Comparison of ENCODE assay signal across 23 cellular contexts in genomic region chr12:96901175-96901574, GRCh38. TPM values are rescaled to one million over a fixed set of nuclear protein-coding genes. Genes with fewer than 3 reads are reported as not detected.
DNase-seq lines count a peak whose midpoint lies in the region; ATAC-seq, FAIRE-seq and TF ChIP-seq lines count a peak whose summit lies in the region.
"Had no signal": no experiment of that assay in that cellular context is flagged by ENCODE, and none has a peak within 500 bp of the region (broad histone marks: within the 10 kb centered on the region; RNA-seq: fewer than 3 reads in every experiment).

No MANE protein-coding gene starts in this region.

- no peaks in the 10 kb centered on the region for H3K36me3 ChIP-seq in GM23338 (ENCODE audit: insufficient read depth)
- no peaks in the 10 kb centered on the region for H3K36me3 ChIP-seq in K562 (ENCODE audit: control insufficient read depth, insufficient read depth, low read length)
- H3K36me3 ChIP-seq: BLaER1 treated with 17β-estradiol and CSF1 and Interleukin-3, amounts not matched to agents 10 nM and 100 nM had no signal

- peaks cover 2% of the 10 kb centered on the region; the same call in 1 of the 3 replicates for H3K9me3 Mint-ChIP-seq in GM23338
- H3K9me3 Mint-ChIP-seq in activated T-cell treated with anti-CD3 and anti-CD28 coated beads, Interleukin-2, amount 50 U/mL, for 4 hours = no peaks in the 10 kb centered on the region
- H3K9me3 Mint-ChIP-seq: CD14-positive monocyte; CD4-positive, alpha-beta T cell; CD8-positive, alpha-beta memory T cell; HFFc6 had no signal

- POLR2A ChIA-PET in A549 (lab: Yijun Ruan, JAX) (no interaction called here), K562 (lab: Yijun Ruan, JAX) (no interaction called here)

- H3K27ac ChIP-seq in A549 (no peak overlapping the region), GM23338 (ENCODE audit: low read depth) (no peak overlapping the region), K562 (ENCODE audit: extremely low read depth, low read depth, low read length) (no peak overlapping the region)
- H3K27ac ChIP-seq: BLaER1 treated with 17β-estradiol and CSF1 and Interleukin-3, amounts not matched to agents 10 nM and 100 nM had no signal

- no TSS peak for BruUV-seq in K562 (replicated peaks; lab: Mats Ljungman, UMichigan)

- H3K4me1 Mint-ChIP-seq in GM23338 = no peaks in the 10 kb centered on the region
- H3K4me1 Mint-ChIP-seq in activated T-cell treated with anti-CD3 and anti-CD28 coated beads, Interleukin-2, amount 50 U/mL, for 4 hours (ENCODE audit: low read depth) = peaks cover 3% of the 10 kb centered on the region

- H3K9ac ChIP-seq in K562 (ENCODE audit: insufficient read depth in 1 of 2, low read depth in 2 of 2, low read length in 2 of 2) = no peak overlapping the region
- H3K9ac ChIP-seq: BLaER1 treated with 17β-estradiol and CSF1 and Interleukin-3, amounts not matched to agents 10 nM and 100 nM had no signal

- TF ChIP-seq CTCF in A549 (IDR thresholded peaks at IDR 0.05) = no peak
- TF ChIP-seq CTCF in GM23338 (conservative IDR thresholded peaks at IDR 0.05; ENCODE audit: low read depth in 2 of 2) = no peak
- TF ChIP-seq CTCF in K562 (IDR thresholded peaks at IDR 0.05 in 2 of 3, conservative IDR thresholded peaks at IDR 0.05 in 1 of 3; ENCODE audit: insufficient read depth in 2 of 3, low read depth in 1 of 3, low read length in 3 of 3) = no peak

- no peaks in the 10 kb centered on the region for H3K27me3 ChIP-seq in GM23338 (ENCODE audit: insufficient read depth)
- peaks cover 3 to 13% of the 10 kb centered on the region in 2 experiments; a peak in 3 of 5 replicates for H3K27me3 ChIP-seq in K562 (ENCODE audit: control insufficient read depth in 2 of 2, insufficient read depth in 2 of 2, low read length in 2 of 2)
- H3K27me3 ChIP-seq: BLaER1 treated with 17β-estradiol and CSF1 and Interleukin-3, amounts not matched to agents 10 nM and 100 nM had no signal

- no peaks in the 10 kb centered on the region for H3F3A ChIP-seq in GM23338 (replicated peaks; ENCODE audit: low read depth)

- intact Hi-C loops in K562 (cut with micrococcal nuclease) = loop anchor here (10.0 kb wide), 1 partner anchor 1604 kb away; no protein-coding TSS in a partner anchor

- H2AFZ ChIP-seq in GM23338 = no peak overlapping the region
- H2AFZ ChIP-seq in K562 (ENCODE audit: low read depth, low read length) = no peak overlapping the region

- no peaks in the 10 kb centered on the region for H3K36me3 Mint-ChIP-seq in GM23338 (ENCODE audit: low read depth)
- H3K36me3 Mint-ChIP-seq in activated T-cell treated with anti-CD3 and anti-CD28 coated beads, Interleukin-2, amount 50 U/mL, for 4 hours (ENCODE audit: insufficient read depth) = no peaks in the 10 kb centered on the region
- H3K36me3 Mint-ChIP-seq: CD14-positive monocyte; CD8-positive, alpha-beta memory T cell had no signal

- H4K20me1 ChIP-seq in GM23338 (replicated peaks; ENCODE audit: insufficient read depth) = no peaks in the 10 kb centered on the region
- H4K20me1 ChIP-seq in K562 (replicated peaks; ENCODE audit: control insufficient read depth, insufficient read depth, low read length) = no peaks in the 10 kb centered on the region
- H4K20me1 ChIP-seq: BLaER1 treated with 17β-estradiol and CSF1 and Interleukin-3, amounts not matched to agents 10 nM and 100 nM had no signal

- H3K9me3 ChIP-seq in A549 (no peaks in the 10 kb centered on the region), K562 (replicated peaks; ENCODE audit: control insufficient read depth, insufficient read depth, low read depth, low read length) (no peaks in the 10 kb centered on the region)
- H3K9me3 ChIP-seq: BLaER1 treated with 17β-estradiol and CSF1 and Interleukin-3, amounts not matched to agents 10 nM and 100 nM had no signal

- no peaks in the 10 kb centered on the region for H3K79me2 ChIP-seq in GM23338 (replicated peaks; ENCODE audit: insufficient read depth)
- H3K79me2 ChIP-seq in K562 (ENCODE audit: control insufficient read depth, insufficient read depth, low read length) = no peaks in the 10 kb centered on the region

- H3K4me2 ChIP-seq in A549 (no peak overlapping the region), GM23338 (no peak overlapping the region), K562 (ENCODE audit: insufficient read depth, low read length) (no peak overlapping the region)
- H3K4me2 ChIP-seq: BLaER1 treated with 17β-estradiol and CSF1 and Interleukin-3, amounts not matched to agents 10 nM and 100 nM had no signal

- no peak for DNase-seq in A549 (ENCODE audit: low read depth in 1 of 2, low spot score in 1 of 2)
- no peak for DNase-seq in GM23338 (ENCODE audit: low spot score)
- DNase-seq in K562 (ENCODE audit: extremely low read depth in 1 of 4, low spot score in 3 of 4) = no peak
- no peak for DNase-seq in activated T-cell treated with anti-CD3 and anti-CD28 coated beads, Interleukin-2, amount 50 U/mL, for 4 hours
- DNase-seq in NCI-H82 treated with DMSO at 0.1 percent for 48 hours (lab: John Stamatoyannopoulos, UW; ENCODE audit: unreplicated experiment) = no peak
- DNase-seq: CD4-positive, alpha-beta T cell; CD8-positive, alpha-beta memory T cell; DMS 273 treated with DMSO at 0.1 percent for 48 hours; DMS79; EL; GDM1; H7; HCEC 1CT; HFFc6 had no signal

- FAIRE-seq in A549 (lab: Jason Lieb, UNC) (no peak), K562 (lab: Jason Lieb, UNC) (no peak)
- FAIRE-seq: D721Med, GM18507, H1 had no signal

- no peak for ATAC-seq in A549
- no peak for ATAC-seq in GM23338
- ATAC-seq in K562 = 0 out of 3 replicates have a peak, but pooled peaks have one; percentile 34
- no peak for ATAC-seq in activated T-cell treated with anti-CD3 and anti-CD28 coated beads, Interleukin-2, amount 50 U/mL, for 4 hours
- ATAC-seq in GM18517 (IDR thresholded peaks at IDR 0.05; ENCODE audit: unreplicated experiment) = no peak
- ATAC-seq in HG02938 (IDR thresholded peaks at IDR 0.05; ENCODE audit: unreplicated experiment) = no peak

- H3K4me1 ChIP-seq in A549 = peaks cover 2% of the 10 kb centered on the region; the same call in 1 of the 3 replicates
- no peaks in the 10 kb centered on the region for H3K4me1 ChIP-seq in GM23338 (ENCODE audit: insufficient read depth)
- 0 out of 5 replicates have a peak, but pooled peaks cover 0 to 5% of the 10 kb centered on the region in 2 experiments for H3K4me1 ChIP-seq in K562 (replicated peaks in 1 of 2; ENCODE audit: control insufficient read depth in 2 of 2, insufficient read depth in 2 of 2, low read length in 2 of 2)

- no peak overlapping the region for H3K4me3 Mint-ChIP-seq in GM23338
- H3K4me3 Mint-ChIP-seq in activated T-cell treated with anti-CD3 and anti-CD28 coated beads, Interleukin-2, amount 50 U/mL, for 4 hours = no peak overlapping the region
- H3K4me3 Mint-ChIP-seq: B cell; CD14-positive monocyte; CD4-positive, alpha-beta T cell; CD8-positive, alpha-beta memory T cell; HFFc6 had no signal

- TF ChIP-seq RAD21 in A549 (conservative IDR thresholded peaks at IDR 0.05 in 1 of 2, IDR thresholded peaks at IDR 0.05 in 1 of 2) (no peak), Ishikawa (IDR thresholded peaks at IDR 0.05; ENCODE audit: low read depth) (no peak), K562 (CRISPR knock-in tag; conservative IDR thresholded peaks at IDR 0.05 in 1 of 2, IDR thresholded peaks at IDR 0.05 in 1 of 2) (no peak)

- CTCF ChIA-PET in A549 (lab: Yijun Ruan, JAX) = no interaction called here
- CTCF ChIA-PET in K562 (lab: Yijun Ruan, JAX; ENCODE audit: low intra/inter-chr PET ratio) = no interaction called here

- peaks cover 2% of the 10 kb centered on the region for H3K27me3 Mint-ChIP-seq in GM23338 (ENCODE audit: insufficient read depth, low read depth, poor library complexity)
- no peaks in the 10 kb centered on the region for H3K27me3 Mint-ChIP-seq in activated T-cell treated with anti-CD3 and anti-CD28 coated beads, Interleukin-2, amount 50 U/mL, for 4 hours (ENCODE audit: low read depth)
- H3K27me3 Mint-ChIP-seq: CD4-positive, alpha-beta T cell had no signal

- H3K9me2 ChIP-seq in GM23338 (ENCODE audit: insufficient read depth) = peaks cover 6% of the 10 kb centered on the region; the same call in 1 of the 2 replicates

- no peaks in the 10 kb centered on the region for H3K9me1 ChIP-seq in K562 (ENCODE audit: control insufficient read depth, insufficient read depth, low read length)

- H3K27ac Mint-ChIP-seq in GM23338 = no peak overlapping the region
- H3K27ac Mint-ChIP-seq: B cell; CD4-positive, alpha-beta T cell; CD8-positive, alpha-beta memory T cell; HFFc6 had no signal

- no peak for TF ChIP-seq POLR2A in A549 (IDR thresholded peaks at IDR 0.05; ENCODE audit: low read length)
- TF ChIP-seq POLR2A in K562 (conservative IDR thresholded peaks at IDR 0.05) = no peak

- H3K4me3 ChIP-seq in A549 = no peak overlapping the region
- no peak overlapping the region for H3K4me3 ChIP-seq in GM23338
- no peak overlapping the region for H3K4me3 ChIP-seq in K562
- H3K4me3 ChIP-seq: BLaER1 treated with 17β-estradiol and CSF1 and Interleukin-3, amounts not matched to agents 10 nM and 100 nM had no signal

- in situ Hi-C loops in K562 (cut with MboI) = no loop called here

- no peak for TF ChIP-seq EP300 in A549 (IDR thresholded peaks at IDR 0.05)
- no peak for TF ChIP-seq EP300 in Ishikawa (IDR thresholded peaks at IDR 0.05; ENCODE audit: borderline replicate concordance)
- no peak for TF ChIP-seq EP300 in K562 (IDR thresholded peaks at IDR 0.05; ENCODE audit: low read length)

RNA-seq across cellular contexts. Expression of gene NEDD1, which starts 5.9 kb away (rescaled TPM):
- polyA plus RNA-seq in A549 (2011; rRNA removed) = 64.5 and 73.5 TPM in 2 replicates
- 8.3 and 11.0 TPM in 2 replicates for polyA plus RNA-seq in A549 (2012; cell fraction: cytosol; rRNA removed)
- polyA plus RNA-seq in A549 (2012; cell fraction: nucleus; rRNA removed) = 5.1 and 5.8 TPM in 2 replicates
- polyA plus RNA-seq in A549 (2017; fragmentation: RNase III; extraction: RNeasy Plus Mini Kit Qiagen cat#74134 plus additional on column Dnase treatment) = 23.4 to 26.3 TPM (median 23.8 TPM) in 3 replicates
- polyA minus RNA-seq in A549 (2011; rRNA and poly(A)+ RNA removed) = 40.9 and 58.4 TPM in 2 replicates
- total RNA-seq in GM23338 (2014; rRNA removed; shearing (Covaris generic)) = 35.8 and 67.0 TPM in 2 replicates
- 11.7 and 16.0 TPM in 2 replicates for polyA plus RNA-seq in GM23338 (2016; fragmentation: Nextera tagmentation; extraction: Ambion mirVana)
- 13.0 and 21.9 TPM in 2 replicates for total RNA-seq in K562 (2011; cell fraction: chromatin; rRNA removed; ENCODE audit: low replicate concordance)
- 4.7 and 7.5 TPM in 2 replicates for total RNA-seq in K562 (2011; cell fraction: nucleolus; rRNA removed)
- 9.5 and 10.0 TPM in 2 replicates for total RNA-seq in K562 (2011; cell fraction: nucleoplasm; rRNA removed)
- 10.0 and 14.6 TPM in 2 replicates for total RNA-seq in K562 (2014; rRNA removed)
- 20.6 and 23.5 TPM in 2 replicates for total RNA-seq in K562 (2014; rRNA removed; fragmentation: Illumina TruSeq; extraction: Trizol)
- 18.2 and 23.4 TPM in 2 replicates for total RNA-seq in K562 (2015; rRNA removed; fragmentation: Illumina TruSeq; extraction: Trizol)
- 14.5 and 14.7 TPM in 2 replicates for total RNA-seq in K562 (2021)
- polyA plus RNA-seq in K562 (2011; rRNA removed) = 22.8 and 29.3 TPM in 2 replicates
- 6.4 and 11.8 TPM in 2 replicates for polyA plus RNA-seq in K562 (2011; cell fraction: cytosol; rRNA removed)
- polyA plus RNA-seq in K562 (2011; cell fraction: nucleus; rRNA removed) = 11.4 and 16.5 TPM in 2 replicates
- polyA plus RNA-seq in K562 (2012) = 10.4 and 10.7 TPM in 2 replicates
- 14.9 and 17.5 TPM in 2 replicates for polyA plus RNA-seq in K562 (2014; fragmentation: Illumina TruSeq; extraction: Trizol)
- 10 to 100 TPM; 10.5 to 14.8 TPM for polyA plus RNA-seq in K562 (2014; fragmentation: Nextera tagmentation; extraction: Ambion mirVana)
- 7.5 and 9.3 TPM in 2 replicates for polyA plus RNA-seq in K562 (2014; rRNA removed)
- polyA minus RNA-seq in K562 (2011; rRNA and poly(A)+ RNA removed) = 58.8 TPM in 2 replicates
- 11.9 and 16.9 TPM in 2 replicates for polyA minus RNA-seq in K562 (2011; cell fraction: cytosol; rRNA and poly(A)+ RNA removed)
- 11.7 and 16.2 TPM in 2 replicates for polyA minus RNA-seq in K562 (2011; cell fraction: nucleus; rRNA and poly(A)+ RNA removed)
- 10 to 100 TPM; 25.0 to 27.1 (median 25.2) TPM for total RNA-seq in activated T-cell treated with anti-CD3 and anti-CD28 coated beads, Interleukin-2, amount 50 U/mL, for 4 hours

Comparison
In these comparisons a context has a peak if more than half of its experiments do, and no peak if none do; other contexts are left out.
1. Of the 35 proteins assayed by ChIP-seq in both K562 and A549: peak only in K562: EHMT2; only in A549: REST; in both: none; in neither: 33.